ENCODE assay signal across 25 cellular contexts in genomic region chr12:56864318-56864717, GRCh38.
"Had no signal": no experiment of that assay in that cellular context is flagged by ENCODE, and none has a peak within 500 bp of the region (broad histone marks: within the 10 kb centered on the region; RNA-seq: fewer than 3 reads in every experiment).

No MANE protein-coding gene starts in this region.

- H3K27ac ChIP-seq: breast epithelium, esophagus squamous epithelium, heart right ventricle, skin epidermis, stomach, suprapubic skin, tibial artery, upper lobe of right lung had no signal

- H3K27me3 ChIP-seq: breast epithelium, stomach, suprapubic skin, upper lobe of right lung had no signal

- H3K4me3 ChIP-seq: breast epithelium, esophagus squamous epithelium, heart right ventricle, lung, mucosa of descending colon, skin epidermis, stomach, suprapubic skin, tibial artery, upper lobe of right lung had no signal

- ATAC-seq: activated naive CD4-positive, alpha-beta T cell treated with anti-CD3 and anti-CD28 coated beads, Interleukin-2, amount 50 U/mL, for 72 hours; activated T-cell treated with anti-CD3 and anti-CD28 coated beads, Interleukin-2, amount 50 U/mL, for 72 hours; heart right ventricle; left lobe of liver; mucosa of descending colon; natural killer cell treated with Interleukin-12 subunit alpha and Interleukin-12 subunit beta and Interleukin-15 and Interleukin-18, amount 100 ng/mL, for 72 hours; sciatic nerve; stimulated activated naive B cell treated with anti-CD40 and anti-IgM and Interleukin-4, amounts not matched to agents 10 μg/mL and 1 μg/mL and 100 μg/mL, for 72 hours; upper lobe of right lung had no signal

- DNase-seq: activated CD4-positive, alpha-beta T cell treated with anti-CD3 and anti-CD28 coated beads for 4 hours; activated CD4-positive, alpha-beta T cell treated with anti-CD3 and anti-CD28 coated beads, Interleukin-2, amount 50 U/mL, for 4 hours; activated CD4-positive, CD25-positive, alpha-beta regulatory T cell; activated naive CD4-positive, alpha-beta T cell; activated T-cell treated with anti-CD3 and anti-CD28 coated beads for 4 hours; activated T-cell treated with anti-CD3 and anti-CD28 coated beads, Interleukin-2, amount 50 U/mL, for 72 hours; central memory CD4-positive, alpha-beta T cell; esophagus squamous epithelium; foreskin melanocyte; heart right ventricle; kidney glomerular epithelial cell; mucosa of descending colon; stimulated activated CD4-positive, alpha-beta T cell treated with anti-CD3 and anti-CD28 coated beads, Interleukin-4, amount 100 ng/mL, for 24 hours; stimulated activated naive B cell treated with anti-CD40 and anti-IgM and Interleukin-4, amounts not matched to agents 10 μg/mL and 1 μg/mL and 100 μg/mL, for 72 hours; stomach; tibial artery; upper lobe of right lung had no signal

- H3K36me3 ChIP-seq: breast epithelium, esophagus squamous epithelium, heart right ventricle, stomach, suprapubic skin, upper lobe of right lung had no signal

- H3K4me1 ChIP-seq: breast epithelium, esophagus squamous epithelium, heart right ventricle, stomach, suprapubic skin, tibial artery, upper lobe of right lung had no signal
